Comparison of ENCODE assay signal across 8 cellular contexts in genomic region chr19:7681336-7682174, GRCh38. TPM values are rescaled to one million over a fixed set of nuclear protein-coding genes. Genes with fewer than 3 reads are reported as not detected.
DNase-seq lines count a peak whose midpoint lies in the region; ATAC-seq and TF ChIP-seq lines count a peak whose summit lies in the region.

No MANE protein-coding gene starts in this region.

- H3K4me2 ChIP-seq in DND-41 (ENCODE audit: insufficient read depth, low read length), result peak overlapping the region; percentile 58

- peak; percentile 65 for TF ChIP-seq CTCF in DND-41 (IDR thresholded peaks at IDR 0.05; ENCODE audit: borderline replicate concordance, extremely low read depth, low read length, poor library complexity, severe bottlenecking)

- peak; percentile 83 for DNase-seq in DND-41
- peak; percentile 18 to 64 for DNase-seq in SJSA1 (ENCODE audit: low read depth in 1 of 2, low spot score in 2 of 2)
- DNase-seq in activated naive CD4-positive, alpha-beta T cell treated with anti-CD3 and anti-CD28 coated beads, Interleukin-2, amount 50 U/mL, for 16 hours, result peak; percentile 88
- DNase-seq in germinal center (ENCODE audit: low spot score), result peak; percentile 84
- peak in 51 of 56 donors; percentile 5 to 84 (median 41) for DNase-seq in nucleus accumbens (lab: John Stamatoyannopoulos, UW)
- DNase-seq in substantia nigra (lab: John Stamatoyannopoulos, UW), result peak in 43 of 49 donors; percentile 5 to 70 (median 38)

- peaks cover 22% of the 10 kb centered on the region for H4K20me1 ChIP-seq in DND-41 (ENCODE audit: insufficient read depth, low read length)

- peak overlapping the region; percentile 88 for H2AFZ ChIP-seq in DND-41 (ENCODE audit: low read depth, low read length)

- no peaks in the 10 kb centered on the region for H3K9me3 ChIP-seq in DND-41 (ENCODE audit: insufficient read depth, low read length, severe bottlenecking)
- no peaks in the 10 kb centered on the region for H3K9me3 ChIP-seq in SJSA1 (replicated peaks)

- no peaks in the 10 kb centered on the region for H3K27me3 ChIP-seq in DND-41 (ENCODE audit: insufficient read depth, low read length, poor library complexity)
- H3K27me3 ChIP-seq in SJSA1 (replicated peaks), result peaks cover 13% of the 10 kb centered on the region; the same call in 1 of the 2 replicates

- H3K27ac ChIP-seq in DND-41 (ENCODE audit: low read length), result peak overlapping the region; percentile 82
- H3K27ac ChIP-seq in SJSA1, result no peak overlapping the region
- H3K27ac ChIP-seq in substantia nigra (ENCODE audit: low read depth, low read length, poor library complexity, severe bottlenecking), result peak overlapping the region; percentile 88

- H3K4me3 ChIP-seq in DND-41 (ENCODE audit: low read depth in 1 of 2, low read length in 2 of 2) (peak overlapping the region; percentile 88 to 90), SJSA1 (peak overlapping the region; percentile 95)

- H3K36me3 ChIP-seq in DND-41 (ENCODE audit: insufficient read depth, low read length) (peaks cover 22% of the 10 kb centered on the region), SJSA1 (peaks cover 29% of the 10 kb centered on the region)

- peak; percentile 54 for ATAC-seq in DND-41 (ENCODE audit: insufficient read depth, low read depth)
- peak; percentile 22 for ATAC-seq in HG03354 (IDR thresholded peaks at IDR 0.05; ENCODE audit: poor library complexity, severe bottlenecking, unreplicated experiment)
- no peak for ATAC-seq in HG03469 (IDR thresholded peaks at IDR 0.05; ENCODE audit: unreplicated experiment)

- H3K79me2 ChIP-seq in DND-41 (ENCODE audit: insufficient read depth, low read length), result peaks cover 26% of the 10 kb centered on the region

- H3K4me1 ChIP-seq in DND-41 (ENCODE audit: insufficient read depth, low read length) (peaks cover 42% of the 10 kb centered on the region), SJSA1 (replicated peaks) (peaks cover 9% of the 10 kb centered on the region)

- H3K9ac ChIP-seq in DND-41 (ENCODE audit: low read depth, low read length), result peak overlapping the region; percentile 94

RNA-seq across cellular contexts. Expression of gene TRAPPC5, which starts 0.9 kb away (rescaled TPM):
- 129 and 131 TPM in 2 replicates for total RNA-seq in SJSA1 (2014; rRNA removed; shearing (Covaris generic))

RNA-seq across cellular contexts. Expression of gene MCEMP1, which starts 4.7 kb away (rescaled TPM):
- not detected in 2 replicates for total RNA-seq in SJSA1 (2014; rRNA removed; shearing (Covaris generic))

RNA-seq across cellular contexts. Expression of gene RETN, which starts 12.7 kb away (rescaled TPM):
- total RNA-seq in SJSA1 (2014; rRNA removed; shearing (Covaris generic)), result not detected in 2 replicates

RNA-seq across cellular contexts. Expression of gene FCER2, which starts 20.4 kb away (rescaled TPM):
- not detected in 2 replicates for total RNA-seq in SJSA1 (2014; rRNA removed; shearing (Covaris generic))

RNA-seq across cellular contexts. Expression of gene STXBP2, which starts 44.6 kb away (rescaled TPM):
- 0.13 TPM in 1 of 2 replicates, not detected in the other for total RNA-seq in SJSA1 (2014; rRNA removed; shearing (Covaris generic))

Comparison
In these comparisons a context has a peak if more than half of its experiments do, and no peak if none do; other contexts are left out.
1. DNase-seq: peak in every context shown above with its lines; median percentile 88 in activated naive CD4-positive, alpha-beta T cell treated with anti-CD3 and anti-CD28 coated beads, Interleukin-2, amount 50 U/mL, for 16 hours; 84 in germinal center; 83 in DND-41; 41 in SJSA1; 41 in nucleus accumbens; 38 in substantia nigra.